14 cellular contexts compared by ENCODE assay signal in genomic region chr1:996851-997727, GRCh38. TPM values are rescaled to one million over a fixed set of nuclear protein-coding genes. Genes with fewer than 3 reads are reported as not detected.
DNase-seq lines count a peak whose midpoint lies in the region; ATAC-seq, FAIRE-seq and TF ChIP-seq lines count a peak whose summit lies in the region.
"Had no signal": no experiment of that assay in that cellular context is flagged by ENCODE, and none has a peak within 500 bp of the region (broad histone marks: within the 10 kb centered on the region; RNA-seq: fewer than 3 reads in every experiment).

No MANE protein-coding gene starts in this region.

- ATAC-seq in PC-3: no peak
- ATAC-seq in stimulated activated effector memory CD8-positive, alpha-beta T cell treated with anti-CD3 and anti-CD28 coated beads, Interleukin-12 subunit alpha, Interleukin-12 subunit beta, amount 100 ng/mL, for 72 hours: no peak
- ATAC-seq: WTC11 had no signal

- no peaks in the 10 kb centered on the region for H3F3A ChIP-seq in PC-3 (ENCODE audit: low read length, unreplicated experiment)

- H3K9me2 ChIP-seq in PC-3 (replicated peaks; ENCODE audit: low read length): no peaks in the 10 kb centered on the region

- POLR2A ChIA-PET in PC-3 (lab: Charles Lee; ENCODE audit: unreplicated experiment): interaction anchor here (0.5 to 0.6 kb wide), 2 partner anchors 10 to 19 kb away, joined by 3 to 6 read pairs; no protein-coding TSS in a partner anchor

- H2AFZ ChIP-seq in PC-3 (ENCODE audit: low read length): no peak overlapping the region

- FAIRE-seq in H54 (lab: Jason Lieb, UNC): no peak

- TF ChIP-seq CTCF in PC-3 (conservative IDR thresholded peaks at IDR 0.05; ENCODE audit: low read depth, low read length): no peak

- DNase-seq in T-helper 1 cell (no peak), PC-3 (no peak), iPS-NIHi11 (ENCODE audit: low spot score) (peak; percentile 11), H54 (ENCODE audit: insufficient read length, low spot score) (no peak), NCI-H524 (lab: John Stamatoyannopoulos, UW) (no peak)
- no peak for DNase-seq in stimulated activated effector memory CD8-positive, alpha-beta T cell treated with anti-CD3 and anti-CD28 coated beads, Interleukin-12 subunit alpha, Interleukin-12 subunit beta, amount 100 ng/mL, for 72 hours (ENCODE audit: low spot score in 2 of 2)
- no peak for DNase-seq in activated CD8-positive, alpha-beta memory T cell treated with anti-CD3 and anti-CD28 coated beads, Interleukin-2, amount 50 U/mL, for 48 hours
- DNase-seq: kidney glomerular epithelial cell, NCI-H226 had no signal

- TF ChIP-seq POLR2A in H54 (IDR thresholded peaks at IDR 0.05; ENCODE audit: low read depth, low read length): no peak

- peaks cover 22% of the 10 kb centered on the region for H4K20me1 ChIP-seq in PC-3 (ENCODE audit: low read length)

- H3K27me3 ChIP-seq in PC-3 (ENCODE audit: low read length): no peaks in the 10 kb centered on the region

- no peaks in the 10 kb centered on the region for H3K36me3 Mint-ChIP-seq in T-helper 1 cell treated with Interleukin-12 subunit alpha and Interleukin-12 subunit beta and Interleukin-4 antibody, amounts not matched to agents 30 μg/mL and 1 μg/mL, for 36 hours (ENCODE audit: low read depth)
- H3K36me3 Mint-ChIP-seq in stimulated activated effector memory CD8-positive, alpha-beta T cell treated with anti-CD3 and anti-CD28 coated beads, Interleukin-12 subunit alpha, Interleukin-12 subunit beta, amount 100 ng/mL, for 72 hours: no peaks in the 10 kb centered on the region
- H3K36me3 Mint-ChIP-seq: IgD-negative memory B cell had no signal

- H3K27me3 Mint-ChIP-seq in T-helper 1 cell treated with Interleukin-12 subunit alpha and Interleukin-12 subunit beta and Interleukin-4 antibody, amounts not matched to agents 30 μg/mL and 1 μg/mL, for 36 hours (ENCODE audit: low read depth): peaks cover 44% of the 10 kb centered on the region

- H3K36me3 ChIP-seq in PC-3 (ENCODE audit: low read depth, low read length): peaks cover 3% of the 10 kb centered on the region

- no peaks in the 10 kb centered on the region for H3K9me3 ChIP-seq in PC-3 (ENCODE audit: low read length)

- H3K4me2 ChIP-seq in PC-3 (ENCODE audit: low read length): peak overlapping the region; percentile 93

- H3K27ac ChIP-seq in PC-3 (ENCODE audit: low read length): no peak overlapping the region

- H3K4me1 ChIP-seq in PC-3 (ENCODE audit: insufficient read depth, low read length): peaks cover 4% of the 10 kb centered on the region; the same call in 1 of the 2 replicates

- BruUV-seq in PC-3 (replicated peaks; lab: Mats Ljungman, UMichigan): TSS peak; percentile 21

- H3K4me1 Mint-ChIP-seq in T-helper 1 cell treated with Interleukin-12 subunit alpha and Interleukin-12 subunit beta and Interleukin-4 antibody, amounts not matched to agents 30 μg/mL and 1 μg/mL, for 36 hours (ENCODE audit: low read depth): peaks cover 8% of the 10 kb centered on the region
- H3K4me1 Mint-ChIP-seq in stimulated activated effector memory CD8-positive, alpha-beta T cell treated with anti-CD3 and anti-CD28 coated beads, Interleukin-12 subunit alpha, Interleukin-12 subunit beta, amount 100 ng/mL, for 72 hours: peaks cover 22% of the 10 kb centered on the region

- no peak overlapping the region for H3K4me3 Mint-ChIP-seq in T-helper 1 cell treated with Interleukin-12 subunit alpha and Interleukin-12 subunit beta and Interleukin-4 antibody, amounts not matched to agents 30 μg/mL and 1 μg/mL, for 36 hours
- peak overlapping the region; percentile 10 for H3K4me3 Mint-ChIP-seq in stimulated activated effector memory CD8-positive, alpha-beta T cell treated with anti-CD3 and anti-CD28 coated beads, Interleukin-12 subunit alpha, Interleukin-12 subunit beta, amount 100 ng/mL, for 72 hours
- H3K4me3 Mint-ChIP-seq: activated naive CD4-positive, alpha-beta T cell treated with anti-CD3 and anti-CD28 coated beads, Interleukin-2, amount 50 U/mL, for 24 hours; central memory CD8-positive, alpha-beta T cell; WTC11 had no signal

- CTCF ChIA-PET in PC-3 (lab: Charles Lee): no interaction called here

- H3K27ac Mint-ChIP-seq in T-helper 1 cell treated with Interleukin-12 subunit alpha and Interleukin-12 subunit beta and Interleukin-4 antibody, amounts not matched to agents 30 μg/mL and 1 μg/mL, for 36 hours: peak overlapping the region; percentile 34
- no peak overlapping the region for H3K27ac Mint-ChIP-seq in stimulated activated effector memory CD8-positive, alpha-beta T cell treated with anti-CD3 and anti-CD28 coated beads, Interleukin-12 subunit alpha, Interleukin-12 subunit beta, amount 100 ng/mL, for 72 hours
- H3K27ac Mint-ChIP-seq: activated naive CD4-positive, alpha-beta T cell treated with anti-CD3 and anti-CD28 coated beads, Interleukin-2, amount 50 U/mL, for 24 hours; IgD-negative memory B cell; WTC11 had no signal

- peaks cover 8% of the 10 kb centered on the region for H3K9me3 Mint-ChIP-seq in T-helper 1 cell treated with Interleukin-12 subunit alpha and Interleukin-12 subunit beta and Interleukin-4 antibody, amounts not matched to agents 30 μg/mL and 1 μg/mL, for 36 hours
- no peaks in the 10 kb centered on the region for H3K9me3 Mint-ChIP-seq in stimulated activated effector memory CD8-positive, alpha-beta T cell treated with anti-CD3 and anti-CD28 coated beads, Interleukin-12 subunit alpha, Interleukin-12 subunit beta, amount 100 ng/mL, for 72 hours
- H3K9me3 Mint-ChIP-seq: activated naive CD4-positive, alpha-beta T cell treated with anti-CD3 and anti-CD28 coated beads, Interleukin-2, amount 50 U/mL, for 24 hours; central memory CD8-positive, alpha-beta T cell had no signal

- H3K9ac ChIP-seq in PC-3 (ENCODE audit: low read length): no peak overlapping the region

- H3K4me3 ChIP-seq in PC-3 (ENCODE audit: low read length): peak overlapping the region; percentile 93; the same call in 1 of the 2 replicates

- H3K79me2 ChIP-seq in PC-3 (ENCODE audit: low read length): peaks cover 37% of the 10 kb centered on the region

- intact Hi-C loops in PC-3 (cut with micrococcal nuclease): no loop called here

RNA-seq across cellular contexts. Expression of gene HES4, which starts 2.8 kb away (rescaled TPM):
- 233 and 379 TPM in 2 replicates for total RNA-seq in PC-3 (2014; rRNA removed)

RNA-seq across cellular contexts. Expression of gene PERM1, which starts 15.2 kb away (rescaled TPM):
- 0.47 and 1.1 TPM in 2 replicates for total RNA-seq in PC-3 (2014; rRNA removed)
- total RNA-seq: WTC11 had no signal

RNA-seq across cellular contexts. Expression of gene ISG15, which starts 16.2 kb away (rescaled TPM):
- total RNA-seq in PC-3 (2014; rRNA removed): 749 and 758 TPM in 2 replicates

RNA-seq across cellular contexts. Expression of gene AGRN, which starts 22.8 kb away (rescaled TPM):
- total RNA-seq in PC-3 (2014; rRNA removed): 273 and 377 TPM in 2 replicates

RNA-seq across cellular contexts. Expression of gene PLEKHN1, which starts 30.8 kb away (rescaled TPM):
- total RNA-seq in PC-3 (2014; rRNA removed): 14.0 and 18.3 TPM in 2 replicates
